Comparison of ENCODE assay signal across 20 cellular contexts in the genomic region with DNA sequence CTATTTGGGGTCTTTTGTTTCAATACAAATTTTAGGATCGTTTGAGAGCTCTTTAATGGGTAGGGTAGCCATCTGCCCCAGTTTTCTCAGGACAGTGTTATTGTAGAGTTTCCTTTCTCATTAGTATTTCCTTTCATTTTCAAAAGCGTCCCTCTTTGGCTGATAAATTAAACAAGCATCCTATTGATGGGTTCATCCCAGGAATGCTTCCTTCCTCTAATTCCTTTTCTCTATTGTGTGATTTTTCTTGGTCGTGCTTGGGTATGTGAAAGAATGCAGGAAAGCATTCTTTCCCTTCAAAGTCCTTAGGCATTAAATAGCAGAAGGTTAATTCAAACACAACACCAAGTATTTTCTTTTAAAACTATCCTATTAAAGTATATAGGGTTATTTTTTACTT. TPM values are rescaled to one million over a fixed set of nuclear protein-coding genes. Genes with fewer than 3 reads are reported as not detected.
A peak's percentile ranks its signal among the peaks of the same experiment; 100 is the strongest.
DNase-seq lines count a peak whose midpoint lies in the region; ATAC-seq, FAIRE-seq and TF ChIP-seq lines count a peak whose summit lies in the region.
"Had no signal": no experiment of that assay in that cellular context is flagged by ENCODE, and none has a peak within 500 bp of the region (broad histone marks: within the 10 kb centered on the region; RNA-seq: fewer than 3 reads in every experiment).

No MANE protein-coding gene starts in this region.

- no peak for TF ChIP-seq EP300 in H1 (IDR thresholded peaks at IDR 0.05; ENCODE audit: borderline replicate concordance in 1 of 2, low read depth in 2 of 2, low read length in 2 of 2)

- no peak for TF ChIP-seq CTCF in H1 (IDR thresholded peaks at IDR 0.05; ENCODE audit: control extremely low read depth in 1 of 3, insufficient read depth in 1 of 3, low read depth in 1 of 3, low read length in 3 of 3)

- H3K4ac ChIP-seq in H1 (replicated peaks; ENCODE audit: insufficient read length, low read depth, low read length) (no peak overlapping the region), mesendoderm (ENCODE audit: low read depth, low read length) (no peak overlapping the region)

- no peak overlapping the region for H3K4me3 ChIP-seq in SJSA1
- H3K4me3 ChIP-seq in H1 (ENCODE audit: extremely low read depth in 1 of 4, insufficient read depth in 2 of 4, low read depth in 3 of 4, low read length in 4 of 4) = no peak overlapping the region
- no peak overlapping the region for H3K4me3 ChIP-seq in mesendoderm (ENCODE audit: low read length)
- H3K4me3 ChIP-seq in right cardiac atrium (ENCODE audit: low read length) = no peak overlapping the region
- H3K4me3 ChIP-seq: K562 had no signal

- no peak for TF ChIP-seq POLR2A in H1 (IDR thresholded peaks at IDR 0.05; ENCODE audit: control extremely low read depth in 1 of 2, low read depth in 2 of 2, low read length in 2 of 2)

- no peaks in the 10 kb centered on the region for H3K79me1 ChIP-seq in H1 (ENCODE audit: low read depth, low read length)
- no peaks in the 10 kb centered on the region for H3K79me1 ChIP-seq in mesendoderm (ENCODE audit: low read length)

- CTCF ChIA-PET in H1 (lab: Charles Lee; ENCODE audit: partially characterized antibody) = no interaction called here

- H4K5ac ChIP-seq in H1 (ENCODE audit: insufficient read length, low read depth, low read length) (no peak overlapping the region), mesendoderm (ENCODE audit: low read length) (no peak overlapping the region)

- H2BK15ac ChIP-seq in H1 (ENCODE audit: low read length) (no peak overlapping the region), mesendoderm (replicated peaks; ENCODE audit: low read depth) (no peak overlapping the region)

- H3K36me3 ChIP-seq in SJSA1 = 0 out of 2 replicates have a peak, but pooled peaks cover 2% of the 10 kb centered on the region
- no peaks in the 10 kb centered on the region for H3K36me3 ChIP-seq in H1 (ENCODE audit: control insufficient read depth in 2 of 4, insufficient read depth in 4 of 4, low read length in 3 of 4)
- H3K36me3 ChIP-seq in mesendoderm (ENCODE audit: control insufficient read depth, insufficient read depth, low read length) = no peaks in the 10 kb centered on the region

- H2AK5ac ChIP-seq in H1 (ENCODE audit: low read depth, low read length) (no peak overlapping the region), mesendoderm (ENCODE audit: low read length) (no peak overlapping the region)

- 54% methylated on average over 3 of the region's 3 CpGs; no CpG with 5 or more reads in 1 of the 2 experiments for WGBS in H1 (ENCODE audit: extremely low coverage in 1 of 2, insufficient coverage in 1 of 2, insufficient read length in 1 of 2, insufficient replicate concordance in 2 of 2, low coverage in 1 of 2, low lambda C conversion rate in 2 of 2, missing lambda C conversion rate in 1 of 2), 2 experiments
- WGBS in mesendoderm (ENCODE audit: extremely low coverage, insufficient coverage, low lambda C conversion rate) = no CpG with 5 or more reads among the region's 3 CpGs
- WGBS in right cardiac atrium = 35% methylated on average over 3 of the region's 3 CpGs

- H2BK120ac ChIP-seq in H1 (replicated peaks; ENCODE audit: low read depth, low read length) (no peak overlapping the region), mesendoderm (ENCODE audit: low read depth, low read length) (no peak overlapping the region)

- no peak for FAIRE-seq in H1 (lab: Jason Lieb, UNC)
- FAIRE-seq: A204.1, K562 had no signal

- H2BK5ac ChIP-seq in H1 (ENCODE audit: low read depth, low read length) (no peak overlapping the region), mesendoderm (ENCODE audit: low read length) (no peak overlapping the region)

- peaks cover 25% of the 10 kb centered on the region for H3K4me1 ChIP-seq in SJSA1 (replicated peaks)
- H3K4me1 ChIP-seq in H1 (replicated peaks in 1 of 4; ENCODE audit: control insufficient read depth in 3 of 4, insufficient read depth in 4 of 4, low read length in 3 of 4) = no peaks in the 10 kb centered on the region
- no peaks in the 10 kb centered on the region for H3K4me1 ChIP-seq in mesendoderm (ENCODE audit: control insufficient read depth, low read depth, low read length)
- H3K4me1 ChIP-seq in right cardiac atrium (ENCODE audit: control insufficient read depth, insufficient read depth, low read length) = no peaks in the 10 kb centered on the region

- no peaks in the 10 kb centered on the region for H4K20me1 ChIP-seq in H1 (replicated peaks in 1 of 2; ENCODE audit: control insufficient read depth in 1 of 2, insufficient read depth in 2 of 2, low read length in 2 of 2)

- no peak overlapping the region for H3K18ac ChIP-seq in H1 (ENCODE audit: extremely low read depth, low read length)
- no peak overlapping the region for H3K18ac ChIP-seq in mesendoderm (ENCODE audit: low read length)

- H3K9ac ChIP-seq in H1 (replicated peaks in 1 of 4; ENCODE audit: extremely low read depth in 1 of 4, low read depth in 3 of 4, low read length in 3 of 4) (no peak overlapping the region), mesendoderm (ENCODE audit: low read length) (no peak overlapping the region)

- peak overlapping the region; percentile 51 for H3K27ac ChIP-seq in SJSA1
- H3K27ac ChIP-seq in H1 (ENCODE audit: low read depth, low read length) = no peak overlapping the region
- no peak overlapping the region for H3K27ac ChIP-seq in mesendoderm (ENCODE audit: low read depth, low read length)
- no peak overlapping the region for H3K27ac ChIP-seq in right cardiac atrium (ENCODE audit: low read length)
- H3K27ac ChIP-seq: C4-2B, HL-60 had no signal

- intact Hi-C loops in right cardiac atrium (cut with DNase I) = no loop called here

- no peaks in the 10 kb centered on the region for H3K23me2 ChIP-seq in H1 (ENCODE audit: low read depth, low read length)

- H3K56ac ChIP-seq in H1 (replicated peaks; ENCODE audit: insufficient read length, low read depth, low read length) (no peak overlapping the region), mesendoderm (ENCODE audit: low read length) (no peak overlapping the region)

- DNase-seq in SJSA1 (ENCODE audit: low read depth in 1 of 2, low spot score in 2 of 2) = peak in 1 of 2 experiments; percentile 49
- no peak for DNase-seq in H1 (ENCODE audit: low read depth in 1 of 2, low spot score in 2 of 2)
- peak; percentile 28 for DNase-seq in mesendoderm
- DNase-seq in right cardiac atrium = no peak
- no peak for DNase-seq in activated CD4-positive, CD25-positive, alpha-beta regulatory T cell (lab: John Stamatoyannopoulos, UW)
- DNase-seq: ACHN; CD4-positive, alpha-beta T cell; DMS153; DMS79 treated with DMSO at 0.1 percent for 48 hours; GF-D8; GOT3; H9; IMR-90 had no signal

- H3K14ac ChIP-seq in H1 (ENCODE audit: insufficient read length) = no peak overlapping the region

- H4K91ac ChIP-seq in H1 (replicated peaks; ENCODE audit: insufficient read length, low read length) = no peak overlapping the region

- H3K4me2 ChIP-seq in H1 (ENCODE audit: insufficient read depth in 1 of 2, low read depth in 2 of 2, low read length in 2 of 2) = no peak overlapping the region
- no peak overlapping the region for H3K4me2 ChIP-seq in mesendoderm (ENCODE audit: low read length)

- no peak for ATAC-seq in right cardiac atrium
- ATAC-seq in HG03378 (IDR thresholded peaks at IDR 0.05; ENCODE audit: unreplicated experiment) = no peak
- ATAC-seq: K562 had no signal

- no peak overlapping the region for H4K8ac ChIP-seq in H1 (ENCODE audit: extremely low read depth, insufficient read depth, low read length)
- H4K8ac ChIP-seq in mesendoderm (ENCODE audit: low read depth, low read length) = no peak overlapping the region

- 0 out of 2 replicates have a peak, but pooled peaks cover 2% of the 10 kb centered on the region for H3K9me3 ChIP-seq in SJSA1 (replicated peaks)
- H3K9me3 ChIP-seq in H1 (ENCODE audit: insufficient read depth in 2 of 2, low read depth in 1 of 2, low read length in 1 of 2) = peaks cover 0 to 5% of the 10 kb centered on the region in 2 experiments; a peak in 1 of 4 replicates
- no peaks in the 10 kb centered on the region for H3K9me3 ChIP-seq in right cardiac atrium (ENCODE audit: control insufficient read depth, low read length)

- H2BK20ac ChIP-seq in H1 (ENCODE audit: low read length) = no peak overlapping the region

- no peak overlapping the region for H2BK12ac ChIP-seq in H1 (ENCODE audit: low read depth, low read length)

- H3K79me2 ChIP-seq in H1 (ENCODE audit: control insufficient read depth in 1 of 2, insufficient read depth in 2 of 2, low read length in 2 of 2) (no peaks in the 10 kb centered on the region), mesendoderm (ENCODE audit: control insufficient read depth, insufficient read depth, low read length) (no peaks in the 10 kb centered on the region)

- no peak for TF ChIP-seq RAD21 in H1 (IDR thresholded peaks at IDR 0.05 in 1 of 2, conservative IDR thresholded peaks at IDR 0.05 in 1 of 2; ENCODE audit: low read depth in 2 of 2, low read length in 2 of 2)

- H3K23ac ChIP-seq in H1 (ENCODE audit: insufficient read length) (no peak overlapping the region), mesendoderm (ENCODE audit: low read length) (no peak overlapping the region)

- no peak overlapping the region for H2AFZ ChIP-seq in H1 (ENCODE audit: low read length)

- POLR2A ChIA-PET in H1 (lab: Charles Lee; ENCODE audit: partially characterized antibody) = no interaction called here

- H3K27me3 ChIP-seq in SJSA1 (replicated peaks) (no peaks in the 10 kb centered on the region), H1 (replicated peaks in 1 of 4; ENCODE audit: control insufficient read depth in 3 of 4, extremely low read depth in 1 of 4, insufficient read depth in 3 of 4, low read length in 3 of 4) (no peaks in the 10 kb centered on the region), mesendoderm (ENCODE audit: insufficient read depth, low read length, poor library complexity) (no peaks in the 10 kb centered on the region), right cardiac atrium (ENCODE audit: control insufficient read depth, insufficient read depth) (no peaks in the 10 kb centered on the region)

TF ChIP-seq in H1, 55 proteins besides CTCF, POLR2A, EP300 and RAD21 (continues in another document):
- no peak for TF ChIP-seq SAP30 (IDR thresholded peaks at IDR 0.05; ENCODE audit: insufficient read depth, insufficient replicate concordance, low read length)
- TF ChIP-seq TEAD4 (IDR thresholded peaks at IDR 0.05; ENCODE audit: low read depth, low read length) = peak; percentile 31; the same call in 1 of the 2 replicates
- no peak for TF ChIP-seq ASH2L (IDR thresholded peaks at IDR 0.05; ENCODE audit: low read length)

RNA-seq across cellular contexts. Expression of gene SLC13A1, which starts 14.0 kb away (rescaled TPM):
- 0.09 and 0.84 TPM in 2 replicates for total RNA-seq in SJSA1 (2014; rRNA removed; shearing (Covaris generic))
- not detected in 2 replicates for total RNA-seq in H1 (2021; fragmentation: NEBNext Ultra II Directional; extraction: Animal tissue kit (Norgen Biotek cat#: 25700))
- polyA plus RNA-seq in H1 (2011; rRNA removed) (not detected in 2 replicates), right cardiac atrium (not detected)
- polyA plus RNA-seq in H1 (2011; cell fraction: cytosol; rRNA removed) = not detected
- polyA plus RNA-seq in H1 (2011; cell fraction: nucleus; rRNA removed) = not detected
- not detected in 4 replicates for polyA plus RNA-seq in H1 (2012, experiment 1 of 2)
- not detected for polyA plus RNA-seq in H1 (2012, experiment 2 of 2)
- polyA plus RNA-seq in H1 (2013, experiment 1 of 2) = not detected
- polyA plus RNA-seq in H1 (2013, experiment 2 of 2) = not detected
- not detected in 2 replicates for polyA minus RNA-seq in H1 (2011; rRNA and poly(A)+ RNA removed)
- not detected for polyA minus RNA-seq in H1 (2011; cell fraction: cytosol; rRNA and poly(A)+ RNA removed)
- polyA minus RNA-seq in H1 (2011; cell fraction: nucleus; rRNA and poly(A)+ RNA removed) = not detected
- polyA plus RNA-seq in mesendoderm (2013, experiment 1 of 2) = not detected
- polyA plus RNA-seq in mesendoderm (2013, experiment 2 of 2) = not detected
- not detected for total RNA-seq in right cardiac atrium
- total RNA-seq: CD4-positive, alpha-beta T cell; H9; HT1080; IMR-90 had no signal
- polyA plus RNA-seq: BJ, IMR-90, K562 had no signal
